8 cellular contexts compared by ENCODE assay signal in genomic region chr11:45209904-45210699, GRCh38.
DNase-seq lines count a peak whose midpoint lies in the region; ATAC-seq and TF ChIP-seq lines count a peak whose summit lies in the region.

No MANE protein-coding gene starts in this region.

- H3K27me3 ChIP-seq in H7 (ENCODE audit: control insufficient read depth, insufficient read depth, low read length) (no peaks in the 10 kb centered on the region), body of pancreas (no peaks in the 10 kb centered on the region)

- intact Hi-C loops in body of pancreas (cut with DNase I), result no loop called here

- H3K9me3 ChIP-seq in body of pancreas, result no peaks in the 10 kb centered on the region

- peaks cover 4% of the 10 kb centered on the region for H3K4me1 ChIP-seq in body of pancreas

- CTCF ChIA-PET in HEK293T (lab: Yijun Ruan, JAX), result interaction anchor here (0.6 kb wide), 1 partner anchor 252 kb away, joined by 5 read pairs; no protein-coding TSS in a partner anchor

- DNase-seq in H7 (peak; percentile 93), body of pancreas (peak; percentile 39 to 73 (median 63)), hypothalamus (lab: John Stamatoyannopoulos, UW) (peak in 41 of 51 donors; percentile 3 to 90 (median 47)), skeletal muscle cell (ENCODE audit: low read depth) (peak; percentile 85), HEK293T (ENCODE audit: extremely low spot score) (no peak), HK-2 (ENCODE audit: unreplicated experiment) (no peak), NCI-H226 (no peak), KG1 (lab: John Stamatoyannopoulos, UW) (no peak)

- peak in 1 of 3 donors; percentile 24 for TF ChIP-seq POLR2A in body of pancreas (IDR thresholded peaks at IDR 0.05)

- H3K4me3 ChIP-seq in H7 (ENCODE audit: insufficient read depth, low read depth, low read length) (no peak overlapping the region), body of pancreas (no peak overlapping the region), skeletal muscle cell (ENCODE audit: low read depth, low read length) (no peak overlapping the region)

- no peak for TF ChIP-seq CTCF in body of pancreas (IDR thresholded peaks at IDR 0.05)

- 77 to 86% methylated on average over 27 to 28 of the region's 29 CpGs for WGBS in body of pancreas, 2 donors

- H3K27ac ChIP-seq in body of pancreas, result peak overlapping the region in 2 of 4 donors; percentile 41 to 60

- POLR2A ChIA-PET in HEK293T (lab: Yijun Ruan, JAX), result no interaction called here

- peak; percentile 62 for ATAC-seq in body of pancreas

- H3K36me3 ChIP-seq in H7 (replicated peaks; ENCODE audit: control insufficient read depth, insufficient read depth, low read length), result no peaks in the 10 kb centered on the region; the same call in 1 of the 2 replicates
- no peaks in the 10 kb centered on the region for H3K36me3 ChIP-seq in body of pancreas (replicated peaks in 1 of 2; ENCODE audit: insufficient read depth in 1 of 2, low read depth in 2 of 2)

TF ChIP-seq in HEK293T, 16 proteins besides CTCF, POLR2A, EP300 and RAD21:
- TF ChIP-seq FOXM1 (IDR thresholded peaks at IDR 0.05; ENCODE audit: borderline replicate concordance) (no peak), LEF1 (IDR thresholded peaks at IDR 0.05; ENCODE audit: borderline replicate concordance) (no peak), BHLHE40 (IDR thresholded peaks at IDR 0.05; ENCODE audit: borderline replicate concordance) (no peak), SUZ12 (IDR thresholded peaks at IDR 0.05) (no peak), TARDBP (IDR thresholded peaks at IDR 0.05) (no peak), ELF4 (IDR thresholded peaks at IDR 0.05) (no peak), SP1 (IDR thresholded peaks at IDR 0.05) (no peak), L3MBTL2 (conservative IDR thresholded peaks at IDR 0.05) (no peak), FOXK2 (IDR thresholded peaks at IDR 0.05) (no peak), NFRKB (IDR thresholded peaks at IDR 0.05) (no peak), CTBP1 (IDR thresholded peaks at IDR 0.05; ENCODE audit: borderline replicate concordance) (no peak), HDGF (IDR thresholded peaks at IDR 0.05; ENCODE audit: borderline replicate concordance) (no peak), FOXA1 (IDR thresholded peaks at IDR 0.05) (no peak), ZNF384 (IDR thresholded peaks at IDR 0.05) (no peak), ARNT (IDR thresholded peaks at IDR 0.05) (no peak)
- TF ChIP-seq, protein P1, sequence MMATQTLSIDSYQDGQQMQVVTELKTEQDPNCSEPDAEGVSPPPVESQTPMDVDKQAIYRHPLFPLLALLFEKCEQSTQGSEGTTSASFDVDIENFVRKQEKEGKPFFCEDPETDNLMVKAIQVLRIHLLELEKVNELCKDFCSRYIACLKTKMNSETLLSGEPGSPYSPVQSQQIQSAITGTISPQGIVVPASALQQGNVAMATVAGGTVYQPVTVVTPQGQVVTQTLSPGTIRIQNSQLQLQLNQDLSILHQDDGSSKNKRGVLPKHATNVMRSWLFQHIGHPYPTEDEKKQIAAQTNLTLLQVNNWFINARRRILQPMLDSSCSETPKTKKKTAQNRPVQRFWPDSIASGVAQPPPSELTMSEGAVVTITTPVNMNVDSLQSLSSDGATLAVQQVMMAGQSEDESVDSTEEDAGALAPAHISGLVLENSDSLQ (IDR thresholded peaks at IDR 0.05), result no peak

Comparison
In these comparisons a context has a peak if more than half of its experiments do, and no peak if none do; other contexts are left out.
1. DNase-seq: peak in H7 (single experiment), body of pancreas (4 of 4), hypothalamus (41 of 51) and skeletal muscle cell (single experiment); none in HEK293T (single experiment), HK-2 (single experiment), NCI-H226 (single experiment) and KG1 (single experiment).